8 cellular contexts compared by ENCODE assay signal in the genomic region with DNA sequence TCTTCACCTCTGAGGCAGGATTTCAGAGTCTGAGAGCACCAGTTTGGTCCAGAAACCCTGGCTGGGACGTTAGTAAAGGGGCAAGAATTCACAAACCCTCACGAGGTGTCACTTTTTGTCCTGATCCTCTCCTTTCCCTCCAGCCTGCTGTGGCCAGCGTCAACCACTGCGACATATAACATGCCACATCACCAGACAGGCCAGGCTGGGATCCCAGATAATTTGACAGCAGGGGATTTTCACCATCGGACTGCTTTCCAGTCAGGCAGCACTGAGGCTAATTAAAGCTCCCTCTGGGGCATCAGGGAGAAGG. TPM values are rescaled to one million over a fixed set of nuclear protein-coding genes. Genes with fewer than 3 reads are reported as not detected.
DNase-seq lines count a peak whose midpoint lies in the region; ATAC-seq lines count a peak whose summit lies in the region.

No MANE protein-coding gene starts in this region.

- H2BK120ac ChIP-seq in mesenchymal stem cell (ENCODE audit: low read depth, low read length) = no peak overlapping the region

- H2AK5ac ChIP-seq in mesenchymal stem cell (ENCODE audit: low read length, severe bottlenecking) = no peak overlapping the region

- peak overlapping the region in 1 of 2 experiments; percentile 56 for H2BK12ac ChIP-seq in mesenchymal stem cell (ENCODE audit: low read length in 2 of 2)

- no peaks in the 10 kb centered on the region for H3K36me3 Mint-ChIP-seq in activated naive CD4-positive, alpha-beta T cell treated with anti-CD3 and anti-CD28 coated beads, Interleukin-2, amount 10 ng/mL, durations not matched to agents 7 days and 5 days

- H3K4me3 ChIP-seq in mesenchymal stem cell (ENCODE audit: insufficient read depth in 1 of 2, low read depth in 1 of 2, low read length in 2 of 2) = peak overlapping the region; percentile 38 to 73
- H3K4me3 ChIP-seq in urinary bladder (ENCODE audit: low read depth, low read length) = peak overlapping the region; percentile 19

- H3K27me3 Mint-ChIP-seq in activated naive CD4-positive, alpha-beta T cell treated with anti-CD3 and anti-CD28 coated beads, Interleukin-2, amount 10 ng/mL, durations not matched to agents 7 days and 5 days = peaks cover 32% of the 10 kb centered on the region

- ATAC-seq in GM19023 (IDR thresholded peaks at IDR 0.05; ENCODE audit: unreplicated experiment) (no peak), GM18517 (IDR thresholded peaks at IDR 0.05; ENCODE audit: unreplicated experiment) (no peak)

- no peak overlapping the region for H2BK5ac ChIP-seq in mesenchymal stem cell (ENCODE audit: low read depth, low read length, poor library complexity, severe bottlenecking)

- no peaks in the 10 kb centered on the region for H3K9me3 Mint-ChIP-seq in activated naive CD4-positive, alpha-beta T cell treated with anti-CD3 and anti-CD28 coated beads, Interleukin-2, amount 10 ng/mL, durations not matched to agents 7 days and 5 days

- peak overlapping the region; percentile 88 to 93 for H3K18ac ChIP-seq in mesenchymal stem cell (ENCODE audit: low read depth in 1 of 2, low read length in 2 of 2)

- no peak for DNase-seq in activated naive CD4-positive, alpha-beta T cell treated with anti-CD3 and anti-CD28 coated beads, Interleukin-2, amount 10 ng/mL, durations not matched to agents 7 days and 5 days
- DNase-seq in activated naive CD4-positive, alpha-beta T cell treated with anti-CD3 and anti-CD28 coated beads, Interleukin-2, amount 50 U/mL, for 16 hours = no peak
- DNase-seq in caudate nucleus (lab: John Stamatoyannopoulos, UW) (peak in 5 of 61 donors; percentile 8 to 70 (median 42)), mesenchymal stem cell (no peak), NCI-H2081 (lab: John Stamatoyannopoulos, UW) (no peak)

- CTCF ChIA-PET in activated naive CD4-positive, alpha-beta T cell treated with anti-CD3 and anti-CD28 coated beads, Interleukin-2, amount 10 ng/mL, durations not matched to agents 7 days and 5 days (lab: Charles Lee) = interaction anchor here (0.6 to 3.1 kb wide), 48 partner anchors 8 to 729 kb away, joined by 3 to 23 read pairs (median 4); partner anchors contain the start of gene RBFOX2

- H4K91ac ChIP-seq in mesenchymal stem cell (ENCODE audit: low read length) = peak overlapping the region; percentile 36

- peak overlapping the region; percentile 94 for H3K9ac ChIP-seq in mesenchymal stem cell (ENCODE audit: low read length)

- H3K36me3 ChIP-seq in mesenchymal stem cell (ENCODE audit: control insufficient read depth in 1 of 2, insufficient read depth in 2 of 2, low read depth in 1 of 2, low read length in 2 of 2) (no peaks in the 10 kb centered on the region), urinary bladder (ENCODE audit: insufficient read depth) (no peaks in the 10 kb centered on the region)

- peak overlapping the region; percentile 66 for H4K8ac ChIP-seq in mesenchymal stem cell (ENCODE audit: low read length)

- H3K4me3 Mint-ChIP-seq in activated naive CD4-positive, alpha-beta T cell treated with anti-CD3 and anti-CD28 coated beads, Interleukin-2, amount 10 ng/mL, durations not matched to agents 7 days and 5 days = peak overlapping the region; percentile 72

- H3K4ac ChIP-seq in mesenchymal stem cell (ENCODE audit: low read depth in 1 of 2, low read length in 2 of 2) = peak overlapping the region; percentile 39 to 70

- no peaks in the 10 kb centered on the region for H3K27me3 ChIP-seq in mesenchymal stem cell (ENCODE audit: control insufficient read depth in 1 of 2, insufficient read depth in 1 of 2, low read length in 2 of 2)

- peak overlapping the region; percentile 66 for H3K4me2 ChIP-seq in mesenchymal stem cell (ENCODE audit: low read length, poor library complexity, severe bottlenecking)

- peak overlapping the region in 1 of 2 experiments; percentile 1 for H3K14ac ChIP-seq in mesenchymal stem cell (ENCODE audit: low read length in 2 of 2)

- peak overlapping the region; percentile 29 for H2BK15ac ChIP-seq in mesenchymal stem cell (ENCODE audit: low read depth, poor library complexity, severe bottlenecking)

- 10% methylated on average over 5 of the region's 5 CpGs for WGBS in mesenchymal stem cell
- WGBS in urinary bladder = 7% methylated on average over 5 of the region's 5 CpGs

- H3K27ac ChIP-seq in caudate nucleus (ENCODE audit: low read depth, low read length) = peak overlapping the region; percentile 37
- H3K27ac ChIP-seq in mesenchymal stem cell (ENCODE audit: low read length, poor library complexity, severe bottlenecking) = peak overlapping the region; percentile 27
- H3K27ac ChIP-seq in urinary bladder (ENCODE audit: low read depth) = peak overlapping the region; percentile 72

- H2AFZ ChIP-seq in mesenchymal stem cell (ENCODE audit: low read depth, low read length) = peak overlapping the region; percentile 55

- peak overlapping the region in 1 of 2 experiments; percentile 14 for H3K23ac ChIP-seq in mesenchymal stem cell (ENCODE audit: low read length in 2 of 2)

- H3K4me1 ChIP-seq in mesenchymal stem cell (ENCODE audit: control insufficient read depth, insufficient read depth, low read depth, low read length) (peaks cover 6% of the 10 kb centered on the region), urinary bladder (ENCODE audit: insufficient read depth) (no peaks in the 10 kb centered on the region)

- H3K27ac Mint-ChIP-seq in activated naive CD4-positive, alpha-beta T cell treated with anti-CD3 and anti-CD28 coated beads, Interleukin-2, amount 10 ng/mL, durations not matched to agents 7 days and 5 days = no peak overlapping the region

- no peaks in the 10 kb centered on the region for H3K79me1 ChIP-seq in mesenchymal stem cell (replicated peaks; ENCODE audit: low read length, poor library complexity, severe bottlenecking)

- no peaks in the 10 kb centered on the region for H3K9me3 ChIP-seq in mesenchymal stem cell (ENCODE audit: control insufficient read depth, low read length)

- peaks cover 9% of the 10 kb centered on the region for H3K4me1 Mint-ChIP-seq in activated naive CD4-positive, alpha-beta T cell treated with anti-CD3 and anti-CD28 coated beads, Interleukin-2, amount 10 ng/mL, durations not matched to agents 7 days and 5 days

RNA-seq across cellular contexts. Expression of gene RBFOX2, which starts 36.8 kb away (rescaled TPM):
- polyA plus RNA-seq in mesenchymal stem cell (2013, experiment 1 of 2) = 115 TPM
- 114 TPM for polyA plus RNA-seq in mesenchymal stem cell (2013, experiment 2 of 2)
- 278 TPM for total RNA-seq in urinary bladder
- 86.5 TPM for polyA plus RNA-seq in urinary bladder
